1 cellular context compared by ENCODE assay signal in the genomic region with DNA sequence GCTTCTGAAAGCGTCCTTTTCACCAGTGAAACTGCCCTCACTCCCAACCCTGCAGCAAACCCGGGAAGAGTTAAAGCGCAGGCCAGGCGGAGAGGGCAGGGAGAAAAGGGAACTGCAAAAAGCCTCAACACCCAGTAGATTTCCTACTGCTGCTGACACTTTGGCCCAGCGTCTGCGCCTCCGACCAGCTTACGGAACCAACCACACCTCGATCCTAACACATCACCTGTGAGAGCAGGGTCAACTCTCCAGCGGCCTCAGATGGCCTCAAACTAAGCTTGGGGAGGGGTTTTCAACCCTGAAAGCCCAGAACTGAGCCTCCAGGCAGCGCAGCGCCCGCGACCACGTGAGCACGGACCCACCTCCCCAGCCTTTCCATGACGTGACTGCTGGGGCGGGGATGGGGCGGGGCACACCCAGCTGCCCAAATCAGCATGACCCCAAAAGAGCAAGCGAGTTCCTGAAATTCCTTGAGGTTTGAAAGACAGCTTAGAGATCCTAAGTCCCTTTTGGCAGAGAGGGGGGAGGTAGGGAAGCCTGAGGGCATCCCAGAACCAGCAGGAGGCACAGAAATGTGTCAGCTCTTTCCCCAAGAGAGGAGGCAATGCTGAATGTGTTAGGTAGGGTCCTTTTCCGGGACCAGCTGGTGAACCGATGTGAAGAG.
TF ChIP-seq lines count a peak whose summit lies in the region.

No MANE protein-coding gene starts in this region.

TF ChIP-seq in K562, 482 proteins besides CTCF, POLR2A, EP300 and RAD21 (continued from another document and continues in another):
- TF ChIP-seq, protein P1, sequence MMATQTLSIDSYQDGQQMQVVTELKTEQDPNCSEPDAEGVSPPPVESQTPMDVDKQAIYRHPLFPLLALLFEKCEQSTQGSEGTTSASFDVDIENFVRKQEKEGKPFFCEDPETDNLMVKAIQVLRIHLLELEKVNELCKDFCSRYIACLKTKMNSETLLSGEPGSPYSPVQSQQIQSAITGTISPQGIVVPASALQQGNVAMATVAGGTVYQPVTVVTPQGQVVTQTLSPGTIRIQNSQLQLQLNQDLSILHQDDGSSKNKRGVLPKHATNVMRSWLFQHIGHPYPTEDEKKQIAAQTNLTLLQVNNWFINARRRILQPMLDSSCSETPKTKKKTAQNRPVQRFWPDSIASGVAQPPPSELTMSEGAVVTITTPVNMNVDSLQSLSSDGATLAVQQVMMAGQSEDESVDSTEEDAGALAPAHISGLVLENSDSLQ (IDR thresholded peaks at IDR 0.05): 0 out of 2 replicates have a peak, but pooled peaks have one; percentile 42
- TF ChIP-seq KLF10 (CRISPR knock-in tag; IDR thresholded peaks at IDR 0.05) (no peak), SAP30 (IDR thresholded peaks at IDR 0.05; ENCODE audit: borderline replicate concordance, insufficient read depth, low read depth, low read length, poor library complexity, severe bottlenecking) (no peak), PHF21A (IDR thresholded peaks at IDR 0.05; ENCODE audit: borderline replicate concordance, low read depth) (no peak), HMGN3 (IDR thresholded peaks at IDR 0.05; ENCODE audit: borderline replicate concordance, extremely low read depth, insufficient read length, low read depth, low read length) (no peak), BRD4 (IDR thresholded peaks at IDR 0.05) (no peak), ESRRB (CRISPR knock-in tag; IDR thresholded peaks at IDR 0.05; ENCODE audit: borderline replicate concordance) (no peak), ZNF589 (CRISPR knock-in tag; IDR thresholded peaks at IDR 0.05; ENCODE audit: low read depth) (no peak), TGIF2 (CRISPR knock-in tag; IDR thresholded peaks at IDR 0.05) (no peak), STAT5B (CRISPR knock-in tag; IDR thresholded peaks at IDR 0.05) (no peak), SAFB (IDR thresholded peaks at IDR 0.05; ENCODE audit: borderline replicate concordance, low read depth, low read length) (no peak), ZNF57 (CRISPR knock-in tag; IDR thresholded peaks at IDR 0.05) (no peak), FOXK1 (CRISPR knock-in tag; IDR thresholded peaks at IDR 0.05; ENCODE audit: borderline replicate concordance) (no peak), NELFE (IDR thresholded peaks at IDR 0.05; ENCODE audit: insufficient read depth, insufficient read length) (no peak), JUND (IDR thresholded peaks at IDR 0.05; ENCODE audit: borderline replicate concordance, low read depth, low read length) (no peak), JUND (tag; IDR thresholded peaks at IDR 0.05; ENCODE audit: borderline replicate concordance, low read depth, low read length) (peak; percentile 13; the same call in 1 of the 3 replicates), MAZ (CRISPR knock-in tag; conservative IDR thresholded peaks at IDR 0.05 in 1 of 2, IDR thresholded peaks at IDR 0.05 in 1 of 2) (peak in 1 of 2 experiments; percentile 54; a peak in 2 of 4 replicates), ZNF785 (CRISPR knock-in tag; IDR thresholded peaks at IDR 0.05) (no peak), MTA1 (IDR thresholded peaks at IDR 0.05; ENCODE audit: borderline replicate concordance) (no peak), RBBP5 (IDR thresholded peaks at IDR 0.05; ENCODE audit: borderline replicate concordance, insufficient read depth, low read length, poor library complexity, severe bottlenecking) (no peak), DPF2 (IDR thresholded peaks at IDR 0.05) (0 out of 2 replicates have a peak, but pooled peaks have one; percentile 27), PYGO2 (tag; IDR thresholded peaks at IDR 0.05) (no peak), RBM15 (IDR thresholded peaks at IDR 0.05; ENCODE audit: insufficient read depth, low read length) (no peak), HEY1 (CRISPR knock-in tag; IDR thresholded peaks at IDR 0.05; ENCODE audit: borderline replicate concordance) (no peak), NONO (IDR thresholded peaks at IDR 0.05; ENCODE audit: low read depth in 2 of 2, low read length in 1 of 2) (no peak), TAF1 (IDR thresholded peaks at IDR 0.05; ENCODE audit: control insufficient read depth, extremely low read depth, insufficient read depth, low read length, severe bottlenecking) (no peak), U2AF1 (optimal IDR thresholded peaks at IDR 0.05; ENCODE audit: low read depth, low read length) (no peak), EGR1 (conservative IDR thresholded peaks at IDR 0.05) (no peak), ZKSCAN8 (CRISPR knock-in tag; IDR thresholded peaks at IDR 0.05) (no peak), ZNF668 (CRISPR knock-in tag; IDR thresholded peaks at IDR 0.05) (no peak), ETV5 (CRISPR knock-in tag; IDR thresholded peaks at IDR 0.05; ENCODE audit: low read depth) (peak; percentile 57)
- TF ChIP-seq, protein P2, sequence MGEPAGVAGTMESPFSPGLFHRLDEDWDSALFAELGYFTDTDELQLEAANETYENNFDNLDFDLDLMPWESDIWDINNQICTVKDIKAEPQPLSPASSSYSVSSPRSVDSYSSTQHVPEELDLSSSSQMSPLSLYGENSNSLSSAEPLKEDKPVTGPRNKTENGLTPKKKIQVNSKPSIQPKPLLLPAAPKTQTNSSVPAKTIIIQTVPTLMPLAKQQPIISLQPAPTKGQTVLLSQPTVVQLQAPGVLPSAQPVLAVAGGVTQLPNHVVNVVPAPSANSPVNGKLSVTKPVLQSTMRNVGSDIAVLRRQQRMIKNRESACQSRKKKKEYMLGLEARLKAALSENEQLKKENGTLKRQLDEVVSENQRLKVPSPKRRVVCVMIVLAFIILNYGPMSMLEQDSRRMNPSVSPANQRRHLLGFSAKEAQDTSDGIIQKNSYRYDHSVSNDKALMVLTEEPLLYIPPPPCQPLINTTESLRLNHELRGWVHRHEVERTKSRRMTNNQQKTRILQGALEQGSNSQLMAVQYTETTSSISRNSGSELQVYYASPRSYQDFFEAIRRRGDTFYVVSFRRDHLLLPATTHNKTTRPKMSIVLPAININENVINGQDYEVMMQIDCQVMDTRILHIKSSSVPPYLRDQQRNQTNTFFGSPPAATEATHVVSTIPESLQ (CRISPR knock-in tag; IDR thresholded peaks at IDR 0.05): no peak
- TF ChIP-seq, protein P3, sequence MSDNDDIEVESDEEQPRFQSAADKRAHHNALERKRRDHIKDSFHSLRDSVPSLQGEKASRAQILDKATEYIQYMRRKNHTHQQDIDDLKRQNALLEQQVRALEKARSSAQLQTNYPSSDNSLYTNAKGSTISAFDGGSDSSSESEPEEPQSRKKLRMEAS (CRISPR knock-in tag; IDR thresholded peaks at IDR 0.05): peak; percentile 77
- TF ChIP-seq, protein P4, sequence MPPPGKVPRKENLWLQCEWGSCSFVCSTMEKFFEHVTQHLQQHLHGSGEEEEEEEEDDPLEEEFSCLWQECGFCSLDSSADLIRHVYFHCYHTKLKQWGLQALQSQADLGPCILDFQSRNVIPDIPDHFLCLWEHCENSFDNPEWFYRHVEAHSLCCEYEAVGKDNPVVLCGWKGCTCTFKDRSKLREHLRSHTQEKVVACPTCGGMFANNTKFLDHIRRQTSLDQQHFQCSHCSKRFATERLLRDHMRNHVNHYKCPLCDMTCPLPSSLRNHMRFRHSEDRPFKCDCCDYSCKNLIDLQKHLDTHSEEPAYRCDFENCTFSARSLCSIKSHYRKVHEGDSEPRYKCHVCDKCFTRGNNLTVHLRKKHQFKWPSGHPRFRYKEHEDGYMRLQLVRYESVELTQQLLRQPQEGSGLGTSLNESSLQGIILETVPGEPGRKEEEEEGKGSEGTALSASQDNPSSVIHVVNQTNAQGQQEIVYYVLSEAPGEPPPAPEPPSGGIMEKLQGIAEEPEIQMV (tag; conservative IDR thresholded peaks at IDR 0.05; ENCODE audit: low read depth): no peak
- TF ChIP-seq, protein P5, sequence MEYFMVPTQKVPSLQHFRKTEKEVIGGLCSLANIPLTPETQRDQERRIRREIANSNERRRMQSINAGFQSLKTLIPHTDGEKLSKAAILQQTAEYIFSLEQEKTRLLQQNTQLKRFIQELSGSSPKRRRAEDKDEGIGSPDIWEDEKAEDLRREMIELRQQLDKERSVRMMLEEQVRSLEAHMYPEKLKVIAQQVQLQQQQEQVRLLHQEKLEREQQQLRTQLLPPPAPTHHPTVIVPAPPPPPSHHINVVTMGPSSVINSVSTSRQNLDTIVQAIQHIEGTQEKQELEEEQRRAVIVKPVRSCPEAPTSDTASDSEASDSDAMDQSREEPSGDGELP (CRISPR knock-in tag; IDR thresholded peaks at IDR 0.05; ENCODE audit: borderline replicate concordance): peak; percentile 68; the same call in 1 of the 2 replicates
- TF ChIP-seq, protein P6, sequence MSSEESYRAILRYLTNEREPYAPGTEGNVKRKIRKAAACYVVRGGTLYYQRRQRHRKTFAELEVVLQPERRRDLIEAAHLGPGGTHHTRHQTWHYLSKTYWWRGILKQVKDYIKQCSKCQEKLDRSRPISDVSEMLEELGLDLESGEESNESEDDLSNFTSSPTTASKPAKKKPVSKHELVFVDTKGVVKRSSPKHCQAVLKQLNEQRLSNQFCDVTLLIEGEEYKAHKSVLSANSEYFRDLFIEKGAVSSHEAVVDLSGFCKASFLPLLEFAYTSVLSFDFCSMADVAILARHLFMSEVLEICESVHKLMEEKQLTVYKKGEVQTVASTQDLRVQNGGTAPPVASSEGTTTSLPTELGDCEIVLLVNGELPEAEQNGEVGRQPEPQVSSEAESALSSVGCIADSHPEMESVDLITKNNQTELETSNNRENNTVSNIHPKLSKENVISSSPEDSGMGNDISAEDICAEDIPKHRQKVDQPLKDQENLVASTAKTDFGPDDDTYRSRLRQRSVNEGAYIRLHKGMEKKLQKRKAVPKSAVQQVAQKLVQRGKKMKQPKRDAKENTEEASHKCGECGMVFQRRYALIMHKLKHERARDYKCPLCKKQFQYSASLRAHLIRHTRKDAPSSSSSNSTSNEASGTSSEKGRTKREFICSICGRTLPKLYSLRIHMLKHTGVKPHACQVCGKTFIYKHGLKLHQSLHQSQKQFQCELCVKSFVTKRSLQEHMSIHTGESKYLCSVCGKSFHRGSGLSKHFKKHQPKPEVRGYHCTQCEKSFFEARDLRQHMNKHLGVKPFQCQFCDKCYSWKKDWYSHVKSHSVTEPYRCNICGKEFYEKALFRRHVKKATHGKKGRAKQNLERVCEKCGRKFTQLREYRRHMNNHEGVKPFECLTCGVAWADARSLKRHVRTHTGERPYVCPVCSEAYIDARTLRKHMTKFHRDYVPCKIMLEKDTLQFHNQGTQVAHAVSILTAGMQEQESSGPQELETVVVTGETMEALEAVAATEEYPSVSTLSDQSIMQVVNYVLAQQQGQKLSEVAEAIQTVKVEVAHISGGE (CRISPR knock-in tag; IDR thresholded peaks at IDR 0.05): no peak
- TF ChIP-seq, protein P7, sequence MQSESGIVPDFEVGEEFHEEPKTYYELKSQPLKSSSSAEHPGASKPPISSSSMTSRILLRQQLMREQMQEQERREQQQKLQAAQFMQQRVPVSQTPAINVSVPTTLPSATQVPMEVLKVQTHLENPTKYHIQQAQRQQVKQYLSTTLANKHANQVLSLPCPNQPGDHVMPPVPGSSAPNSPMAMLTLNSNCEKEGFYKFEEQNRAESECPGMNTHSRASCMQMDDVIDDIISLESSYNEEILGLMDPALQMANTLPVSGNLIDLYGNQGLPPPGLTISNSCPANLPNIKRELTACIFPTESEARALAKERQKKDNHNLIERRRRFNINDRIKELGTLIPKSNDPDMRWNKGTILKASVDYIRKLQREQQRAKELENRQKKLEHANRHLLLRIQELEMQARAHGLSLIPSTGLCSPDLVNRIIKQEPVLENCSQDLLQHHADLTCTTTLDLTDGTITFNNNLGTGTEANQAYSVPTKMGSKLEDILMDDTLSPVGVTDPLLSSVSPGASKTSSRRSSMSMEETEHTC (IDR thresholded peaks at IDR 0.05): no peak
- TF ChIP-seq, protein P8, sequence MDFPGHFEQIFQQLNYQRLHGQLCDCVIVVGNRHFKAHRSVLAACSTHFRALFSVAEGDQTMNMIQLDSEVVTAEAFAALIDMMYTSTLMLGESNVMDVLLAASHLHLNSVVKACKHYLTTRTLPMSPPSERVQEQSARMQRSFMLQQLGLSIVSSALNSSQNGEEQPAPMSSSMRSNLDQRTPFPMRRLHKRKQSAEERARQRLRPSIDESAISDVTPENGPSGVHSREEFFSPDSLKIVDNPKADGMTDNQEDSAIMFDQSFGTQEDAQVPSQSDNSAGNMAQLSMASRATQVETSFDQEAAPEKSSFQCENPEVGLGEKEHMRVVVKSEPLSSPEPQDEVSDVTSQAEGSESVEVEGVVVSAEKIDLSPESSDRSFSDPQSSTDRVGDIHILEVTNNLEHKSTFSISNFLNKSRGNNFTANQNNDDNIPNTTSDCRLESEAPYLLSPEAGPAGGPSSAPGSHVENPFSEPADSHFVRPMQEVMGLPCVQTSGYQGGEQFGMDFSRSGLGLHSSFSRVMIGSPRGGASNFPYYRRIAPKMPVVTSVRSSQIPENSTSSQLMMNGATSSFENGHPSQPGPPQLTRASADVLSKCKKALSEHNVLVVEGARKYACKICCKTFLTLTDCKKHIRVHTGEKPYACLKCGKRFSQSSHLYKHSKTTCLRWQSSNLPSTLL (IDR thresholded peaks at IDR 0.05): no peak
- TF ChIP-seq, protein P9, sequence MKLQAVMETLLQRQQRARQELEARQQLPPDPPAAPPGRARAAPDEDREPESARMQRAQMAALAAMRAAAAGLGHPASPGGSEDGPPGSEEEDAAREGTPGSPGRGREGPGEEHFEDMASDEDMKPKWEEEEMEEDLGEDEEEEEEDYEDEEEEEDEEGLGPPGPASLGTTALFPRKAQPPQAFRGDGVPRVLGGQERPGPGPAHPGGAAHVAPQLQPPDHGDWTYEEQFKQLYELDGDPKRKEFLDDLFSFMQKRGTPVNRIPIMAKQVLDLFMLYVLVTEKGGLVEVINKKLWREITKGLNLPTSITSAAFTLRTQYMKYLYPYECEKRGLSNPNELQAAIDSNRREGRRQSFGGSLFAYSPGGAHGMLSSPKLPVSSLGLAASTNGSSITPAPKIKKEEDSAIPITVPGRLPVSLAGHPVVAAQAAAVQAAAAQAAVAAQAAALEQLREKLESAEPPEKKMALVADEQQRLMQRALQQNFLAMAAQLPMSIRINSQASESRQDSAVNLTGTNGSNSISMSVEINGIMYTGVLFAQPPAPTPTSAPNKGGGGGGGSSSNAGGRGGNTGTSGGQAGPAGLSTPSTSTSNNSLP (IDR thresholded peaks at IDR 0.05; ENCODE audit: borderline replicate concordance, low read depth, low read length): no peak
- TF ChIP-seq, protein P10, sequence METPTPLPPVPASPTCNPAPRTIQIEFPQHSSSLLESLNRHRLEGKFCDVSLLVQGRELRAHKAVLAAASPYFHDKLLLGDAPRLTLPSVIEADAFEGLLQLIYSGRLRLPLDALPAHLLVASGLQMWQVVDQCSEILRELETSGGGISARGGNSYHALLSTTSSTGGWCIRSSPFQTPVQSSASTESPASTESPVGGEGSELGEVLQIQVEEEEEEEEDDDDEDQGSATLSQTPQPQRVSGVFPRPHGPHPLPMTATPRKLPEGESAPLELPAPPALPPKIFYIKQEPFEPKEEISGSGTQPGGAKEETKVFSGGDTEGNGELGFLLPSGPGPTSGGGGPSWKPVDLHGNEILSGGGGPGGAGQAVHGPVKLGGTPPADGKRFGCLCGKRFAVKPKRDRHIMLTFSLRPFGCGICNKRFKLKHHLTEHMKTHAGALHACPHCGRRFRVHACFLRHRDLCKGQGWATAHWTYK (CRISPR knock-in tag; IDR thresholded peaks at IDR 0.05): no peak
- TF ChIP-seq, protein P11, sequence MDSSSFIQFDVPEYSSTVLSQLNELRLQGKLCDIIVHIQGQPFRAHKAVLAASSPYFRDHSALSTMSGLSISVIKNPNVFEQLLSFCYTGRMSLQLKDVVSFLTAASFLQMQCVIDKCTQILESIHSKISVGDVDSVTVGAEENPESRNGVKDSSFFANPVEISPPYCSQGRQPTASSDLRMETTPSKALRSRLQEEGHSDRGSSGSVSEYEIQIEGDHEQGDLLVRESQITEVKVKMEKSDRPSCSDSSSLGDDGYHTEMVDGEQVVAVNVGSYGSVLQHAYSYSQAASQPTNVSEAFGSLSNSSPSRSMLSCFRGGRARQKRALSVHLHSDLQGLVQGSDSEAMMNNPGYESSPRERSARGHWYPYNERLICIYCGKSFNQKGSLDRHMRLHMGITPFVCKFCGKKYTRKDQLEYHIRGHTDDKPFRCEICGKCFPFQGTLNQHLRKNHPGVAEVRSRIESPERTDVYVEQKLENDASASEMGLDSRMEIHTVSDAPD (CRISPR knock-in tag; IDR thresholded peaks at IDR 0.05): no peak
